Comparison of ENCODE assay signal across 17 cellular contexts in the genomic region with DNA sequence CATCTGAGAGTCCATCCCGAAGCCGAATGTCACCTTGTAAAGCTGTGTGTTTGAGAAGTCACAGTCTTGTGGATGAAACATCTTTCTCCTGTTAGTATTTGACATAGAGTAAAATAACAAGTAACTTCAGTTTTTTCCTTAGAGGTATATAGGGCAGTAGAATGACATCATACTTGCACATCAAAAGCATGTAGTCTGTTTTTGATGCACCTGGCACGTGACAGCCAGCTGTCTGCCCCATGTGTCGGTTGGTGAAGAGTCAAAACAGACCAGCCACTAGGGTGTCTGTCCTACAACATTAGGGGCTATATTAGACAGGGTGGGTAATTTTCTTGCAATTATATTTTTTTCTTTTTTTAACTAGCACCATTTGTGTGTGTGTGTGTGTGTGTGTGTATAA.
DNase-seq lines count a peak whose midpoint lies in the region; ATAC-seq, FAIRE-seq and TF ChIP-seq lines count a peak whose summit lies in the region.
"Had no signal": no experiment of that assay in that cellular context is flagged by ENCODE, and none has a peak within 500 bp of the region (broad histone marks: within the 10 kb centered on the region; RNA-seq: fewer than 3 reads in every experiment).

No MANE protein-coding gene starts in this region.

- H4K20me1 ChIP-seq in DND-41 (ENCODE audit: insufficient read depth, low read length) = no peaks in the 10 kb centered on the region

- no peak overlapping the region for H2AFZ ChIP-seq in DND-41 (ENCODE audit: low read depth, low read length)

- H3K27ac ChIP-seq in DND-41 (ENCODE audit: low read length) = no peak overlapping the region
- H3K27ac ChIP-seq: BLaER1 treated with 17β-estradiol and CSF1 and Interleukin-3, amounts not matched to agents 10 nM and 100 nM; SJSA1 had no signal

- peaks cover 0 to 13% of the 10 kb centered on the region in 2 donors for H3K4me1 Mint-ChIP-seq in effector memory CD8-positive, alpha-beta T cell (ENCODE audit: low read depth in 2 of 2)

- no peak overlapping the region for H3K4me3 ChIP-seq in BE2C (ENCODE audit: low read depth, low read length)
- H3K4me3 ChIP-seq in DND-41 (ENCODE audit: low read depth in 1 of 2, low read length in 2 of 2) = no peak overlapping the region
- H3K4me3 ChIP-seq: BLaER1 treated with 17β-estradiol and CSF1 and Interleukin-3, amounts not matched to agents 10 nM and 100 nM; SJSA1 had no signal

- H3K79me2 ChIP-seq in DND-41 (ENCODE audit: insufficient read depth, low read length) = no peaks in the 10 kb centered on the region

- H3K27me3 ChIP-seq in BE2C (no peaks in the 10 kb centered on the region), DND-41 (ENCODE audit: insufficient read depth, low read length, poor library complexity) (no peaks in the 10 kb centered on the region)
- H3K27me3 ChIP-seq: BLaER1 treated with 17β-estradiol and CSF1 and Interleukin-3, amounts not matched to agents 10 nM and 100 nM; SJSA1 had no signal

- FAIRE-seq in H54 (lab: Jason Lieb, UNC) = no peak

- no peaks in the 10 kb centered on the region for H3K9me3 Mint-ChIP-seq in effector memory CD8-positive, alpha-beta T cell
- H3K9me3 Mint-ChIP-seq: stimulated activated memory B cell treated with anti-CD40 and anti-IgM and Interleukin-4, amounts not matched to agents 10 μg/mL and 1 μg/mL and 100 μg/mL, for 72 hours had no signal

- no peak overlapping the region for H3K4me3 Mint-ChIP-seq in effector memory CD8-positive, alpha-beta T cell
- H3K4me3 Mint-ChIP-seq: stimulated activated memory B cell treated with anti-CD40 and anti-IgM and Interleukin-4, amounts not matched to agents 10 μg/mL and 1 μg/mL and 100 μg/mL, for 72 hours had no signal

- no peaks in the 10 kb centered on the region; the same call in 1 of the 2 replicates for H3K36me3 ChIP-seq in BE2C
- H3K36me3 ChIP-seq in DND-41 (ENCODE audit: insufficient read depth, low read length) = no peaks in the 10 kb centered on the region

- no peak overlapping the region for H3K4me2 ChIP-seq in DND-41 (ENCODE audit: insufficient read depth, low read length)
- H3K4me2 ChIP-seq: BLaER1 treated with 17β-estradiol and CSF1 and Interleukin-3, amounts not matched to agents 10 nM and 100 nM had no signal

- intact Hi-C loops in left colon (cut with DNase I, micrococcal nuclease) = no loop called here

- no peaks in the 10 kb centered on the region for H3K27me3 Mint-ChIP-seq in effector memory CD8-positive, alpha-beta T cell
- H3K27me3 Mint-ChIP-seq: progenitor cell of endocrine pancreas; stimulated activated memory B cell treated with anti-CD40 and anti-IgM and Interleukin-4, amounts not matched to agents 10 μg/mL and 1 μg/mL and 100 μg/mL, for 72 hours had no signal

- DNase-seq in BE2C (peak; percentile 34), DND-41 (peak; percentile 54), medulla oblongata (ENCODE audit: extremely low spot score) (no peak), left colon (no peak), H54 (ENCODE audit: insufficient read length, low spot score) (no peak), anterior cingulate cortex (lab: John Stamatoyannopoulos, UW) (no peak)
- DNase-seq in activated CD4-positive, alpha-beta T cell treated with anti-CD3 and anti-CD28 coated beads, Interleukin-2, amount 50 U/mL, for 4 hours = peak; percentile 34 to 35
- DNase-seq in effector memory CD8-positive, alpha-beta T cell = no peak
- DNase-seq: cerebellar nuclear complex, head of caudate nucleus, islet precursor cell, NCI-H1092 treated with DMSO at 0.1 percent for 48 hours, NCI-H2227 treated with DMSO at 0.1 percent for 48 hours had no signal

- peaks cover 28% of the 10 kb centered on the region for H3K36me3 Mint-ChIP-seq in effector memory CD8-positive, alpha-beta T cell (ENCODE audit: insufficient read depth)

- peaks cover 3% of the 10 kb centered on the region; the same call in 1 of the 2 replicates for H3K4me1 ChIP-seq in BE2C
- H3K4me1 ChIP-seq in DND-41 (ENCODE audit: insufficient read depth, low read length) = 0 out of 2 replicates have a peak, but pooled peaks cover 4% of the 10 kb centered on the region
- H3K4me1 ChIP-seq: SJSA1 had no signal

- ATAC-seq in DND-41 (ENCODE audit: insufficient read depth, low read depth) (peak; percentile 93), left colon (no peak)
- ATAC-seq in effector memory CD8-positive, alpha-beta T cell (replicated peaks) = peak; percentile 83
- ATAC-seq: stimulated activated memory B cell treated with anti-CD40 and anti-IgM and Interleukin-4, amounts not matched to agents 10 μg/mL and 1 μg/mL and 100 μg/mL, for 72 hours had no signal

- TF ChIP-seq CTCF in BE2C (IDR thresholded peaks at IDR 0.05; ENCODE audit: low read depth, low read length) (no peak; the same call in 1 of the 2 replicates), DND-41 (IDR thresholded peaks at IDR 0.05; ENCODE audit: borderline replicate concordance, extremely low read depth, low read length, poor library complexity, severe bottlenecking) (peak; percentile 32)

- H3K27ac Mint-ChIP-seq in effector memory CD8-positive, alpha-beta T cell = peak overlapping the region in 1 of 2 donors; percentile 72
- H3K27ac Mint-ChIP-seq: progenitor cell of endocrine pancreas; stimulated activated memory B cell treated with anti-CD40 and anti-IgM and Interleukin-4, amounts not matched to agents 10 μg/mL and 1 μg/mL and 100 μg/mL, for 72 hours had no signal

- H3K9ac ChIP-seq in DND-41 (ENCODE audit: low read depth, low read length) = no peak overlapping the region
- H3K9ac ChIP-seq: BLaER1 treated with 17β-estradiol and CSF1 and Interleukin-3, amounts not matched to agents 10 nM and 100 nM had no signal

- no peaks in the 10 kb centered on the region for H3K9me3 ChIP-seq in BE2C
- no peaks in the 10 kb centered on the region for H3K9me3 ChIP-seq in DND-41 (ENCODE audit: insufficient read depth, low read length, severe bottlenecking)
- H3K9me3 ChIP-seq: BLaER1 treated with 17β-estradiol and CSF1 and Interleukin-3, amounts not matched to agents 10 nM and 100 nM; SJSA1 had no signal

- TF ChIP-seq POLR2A in H54 (IDR thresholded peaks at IDR 0.05; ENCODE audit: low read depth, low read length) = no peak

Comparison
In these comparisons a context has a peak if more than half of its experiments do, and no peak if none do; other contexts are left out.
1. DNase-seq: peak in BE2C (single experiment), DND-41 (single experiment) and activated CD4-positive, alpha-beta T cell treated with anti-CD3 and anti-CD28 coated beads, Interleukin-2, amount 50 U/mL, for 4 hours (2 of 2); none in effector memory CD8-positive, alpha-beta T cell (0 of 3), medulla oblongata (single experiment), left colon (0 of 2), H54 (single experiment) and anterior cingulate cortex (0 of 58).